17 cellular contexts compared by ENCODE assay signal in the genomic region with DNA sequence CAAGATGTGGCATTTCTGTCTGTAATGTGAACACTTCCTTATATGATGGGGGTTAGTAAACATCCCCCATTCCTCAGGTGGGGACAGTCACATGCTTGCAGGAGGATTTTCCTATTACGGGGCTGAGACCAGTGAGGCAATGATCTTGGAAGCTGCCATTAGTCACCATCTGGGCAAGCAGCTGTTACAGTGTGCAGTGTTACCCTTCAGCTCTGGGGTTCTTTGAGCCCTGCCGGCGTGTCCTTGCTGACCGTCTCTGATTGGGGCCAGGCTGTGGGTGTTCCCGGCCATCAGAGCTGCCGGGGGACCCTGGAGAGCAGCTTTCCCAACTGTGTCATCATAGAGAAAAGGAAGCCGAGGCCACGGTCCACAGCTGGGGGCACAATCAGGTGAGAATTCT.
A peak's percentile ranks its signal among the peaks of the same experiment; 100 is the strongest.
DNase-seq lines count a peak whose midpoint lies in the region; ATAC-seq and TF ChIP-seq lines count a peak whose summit lies in the region.
"Had no signal": no experiment of that assay in that cellular context is flagged by ENCODE, and none has a peak within 500 bp of the region (broad histone marks: within the 10 kb centered on the region; RNA-seq: fewer than 3 reads in every experiment).

No MANE protein-coding gene starts in this region.

- H3K9me3 ChIP-seq in upper lobe of right lung: no peaks in the 10 kb centered on the region
- H3K9me3 ChIP-seq: heart left ventricle had no signal

- no peak overlapping the region for H3K27ac ChIP-seq in upper lobe of right lung
- H3K27ac ChIP-seq: heart left ventricle, RWPE1 had no signal

- H3K4me3 ChIP-seq in upper lobe of right lung: no peak overlapping the region
- H3K4me3 ChIP-seq: heart left ventricle had no signal

- DNase-seq in left ventricle myocardium superior: peak; percentile 16
- no peak for DNase-seq in cardiac septum (ENCODE audit: low spot score)
- peak; percentile 59 for DNase-seq in amniotic epithelial cell (ENCODE audit: low read depth)
- peak; percentile 59 for DNase-seq in iris pigment epithelial cell (ENCODE audit: low read depth)
- peak; percentile 36 for DNase-seq in upper lobe of right lung
- no peak for DNase-seq in stimulated activated naive CD4-positive, alpha-beta T cell treated with Interleukin-2 at 50 U/mL for 16 hours (lab: John Stamatoyannopoulos, UW)
- DNase-seq in effector CD4-positive, alpha-beta T cell: no peak
- DNase-seq: activated naive CD4-positive, alpha-beta T cell treated with anti-CD3 and anti-CD28 coated beads, Interleukin-2, amount 50 U/mL, for 16 hours; central memory CD4-positive, alpha-beta T cell; endodermal cell; left colon; MM.1S; NCI-H2029; NCI-H748 treated with DMSO at 0.1 percent for 48 hours had no signal

- TF ChIP-seq CTCF in upper lobe of right lung (IDR thresholded peaks at IDR 0.05): no peak

- ATAC-seq in left ventricle myocardium superior (no peak), upper lobe of right lung (no peak), HG03045 (IDR thresholded peaks at IDR 0.05; ENCODE audit: unreplicated experiment) (no peak)
- ATAC-seq: left colon had no signal

- intact Hi-C loops in left ventricle myocardium superior (cut with micrococcal nuclease) (no loop called here), cardiac septum (cut with DNase I) (no loop called here), upper lobe of right lung (cut with DNase I) (no loop called here)

- no peaks in the 10 kb centered on the region for H3K27me3 ChIP-seq in upper lobe of right lung

- no peaks in the 10 kb centered on the region for H3K4me1 ChIP-seq in upper lobe of right lung

- H3K36me3 ChIP-seq in upper lobe of right lung: no peaks in the 10 kb centered on the region
- H3K36me3 ChIP-seq: heart left ventricle had no signal

Comparison
In these comparisons a context has a peak if more than half of its experiments do, and no peak if none do; other contexts are left out.
1. DNase-seq: peak in left ventricle myocardium superior (single experiment), amniotic epithelial cell (single experiment), iris pigment epithelial cell (single experiment) and upper lobe of right lung (single experiment); none in cardiac septum (single experiment), stimulated activated naive CD4-positive, alpha-beta T cell treated with Interleukin-2 at 50 U/mL for 16 hours (single experiment) and effector CD4-positive, alpha-beta T cell (single experiment).